Comparison of ENCODE assay signal across 8 cellular contexts in genomic region chr4:102760645-102761477, GRCh38. TPM values are rescaled to one million over a fixed set of nuclear protein-coding genes. Genes with fewer than 3 reads are reported as not detected.
DNase-seq lines count a peak whose midpoint lies in the region; ATAC-seq and TF ChIP-seq lines count a peak whose summit lies in the region.

Gene MANBA, minus strand, starts transcription at chr4:102760968. Its CDS starts 74 bp downstream, at chr4:102760894.

- no peaks in the 10 kb centered on the region for H3K36me3 Mint-ChIP-seq in activated T-helper 17 cell treated with anti-CD3 and anti-CD28 coated beads, Interleukin-2, amount 50 U/mL, for 72 hours (ENCODE audit: low read depth)
- no peaks in the 10 kb centered on the region for H3K36me3 Mint-ChIP-seq in nephron (ENCODE audit: low read depth)

- no peaks in the 10 kb centered on the region for H3K9me3 Mint-ChIP-seq in activated T-helper 17 cell treated with anti-CD3 and anti-CD28 coated beads, Interleukin-2, amount 50 U/mL, for 72 hours
- H3K9me3 Mint-ChIP-seq in nephron: no peaks in the 10 kb centered on the region

- DNase-seq in ELF-1 (ENCODE audit: low read depth, low spot score) (peak; percentile 90), GOT3 (lab: John Stamatoyannopoulos, UW) (peak; percentile 1), Kasumi-1 (lab: John Stamatoyannopoulos, UW) (peak; percentile 82 to 87), RWPE1 (ENCODE audit: low spot score) (peak; percentile 86), fibroblast of the aortic adventitia (ENCODE audit: low read depth) (peak; percentile 66)
- DNase-seq in stimulated activated naive CD8-positive, alpha-beta T cell treated with anti-CD3 and anti-CD28 coated beads, Interleukin-15, Interleukin-2, amounts not matched to agents 100 U/mL and 50 U/mL, for 24 hours: peak; percentile 89

- peaks cover 29% of the 10 kb centered on the region for H3K4me1 Mint-ChIP-seq in activated T-helper 17 cell treated with anti-CD3 and anti-CD28 coated beads, Interleukin-2, amount 50 U/mL, for 72 hours
- peaks cover 9% of the 10 kb centered on the region for H3K4me1 Mint-ChIP-seq in nephron

- H3K27ac Mint-ChIP-seq in activated T-helper 17 cell treated with anti-CD3 and anti-CD28 coated beads, Interleukin-2, amount 50 U/mL, for 72 hours: peak within 1 kb of the TSS; percentile 58
- peak within 1 kb of the TSS; percentile 61 to 85 (median 67) for H3K27ac Mint-ChIP-seq in nephron

- peak within 1 kb of the TSS; percentile 92 for H3K4me3 Mint-ChIP-seq in activated T-helper 17 cell treated with anti-CD3 and anti-CD28 coated beads, Interleukin-2, amount 50 U/mL, for 72 hours
- peak within 1 kb of the TSS; percentile 93 to 97 (median 94) for H3K4me3 Mint-ChIP-seq in nephron

- peak within 1 kb of the TSS; percentile 82 for H3K27ac ChIP-seq in RWPE1

- H3K27me3 Mint-ChIP-seq in activated T-helper 17 cell treated with anti-CD3 and anti-CD28 coated beads, Interleukin-2, amount 50 U/mL, for 72 hours: no peaks in the 10 kb centered on the region
- peaks cover 12% of the 10 kb centered on the region for H3K27me3 Mint-ChIP-seq in nephron (ENCODE audit: low read depth)

- peak within 1 kb of the TSS; percentile 96 for H3K4me3 ChIP-seq in fibroblast of the aortic adventitia (ENCODE audit: low read depth, low read length)

- CTCF ChIA-PET in RWPE1 (lab: Yijun Ruan, JAX): interaction anchor here (0.6 to 1.4 kb wide), 3 partner anchors 140 to 311 kb away, joined by 3 read pairs; no protein-coding TSS in a partner anchor

- TF ChIP-seq CTCF in RWPE1 (conservative IDR thresholded peaks at IDR 0.05; ENCODE audit: low read depth) (no peak), fibroblast of the aortic adventitia (IDR thresholded peaks at IDR 0.05; ENCODE audit: insufficient read depth, low read length) (no peak), nephron (IDR thresholded peaks at IDR 0.05; ENCODE audit: unreplicated experiment in 3 of 3) (no peak)

- POLR2A ChIA-PET in RWPE1 (lab: Yijun Ruan, JAX; ENCODE audit: low non-redundant PET): no interaction called here

- peak; percentile 97 for ATAC-seq in activated T-helper 17 cell treated with anti-CD3 and anti-CD28 coated beads, Interleukin-2, amount 50 U/mL, for 72 hours (replicated peaks)
- peak; percentile 95 for ATAC-seq in stimulated activated naive CD8-positive, alpha-beta T cell treated with anti-CD3 and anti-CD28 coated beads, Interleukin-15, Interleukin-2, amounts not matched to agents 100 U/mL and 50 U/mL, for 24 hours

RNA-seq across cellular contexts. Expression of gene MANBA, which starts in this region (rescaled TPM):
- 10 to 100 TPM in 1 of 2 donors, 1 to 10 TPM in 1; 10.0 to 13.6 TPM for total RNA-seq in activated T-helper 17 cell treated with anti-CD3 and anti-CD28 coated beads, Interleukin-2, amount 50 U/mL, for 72 hours
- 32.1 and 74.3 TPM in 2 replicates for total RNA-seq in fibroblast of the aortic adventitia (ENCODE audit: low replicate concordance)

Comparison
In these comparisons a context has a peak if more than half of its experiments do, and no peak if none do; other contexts are left out.
1. Peak in every context shown above with its lines: DNase-seq, ATAC-seq, H3K4me3 ChIP-seq and H3K27ac ChIP-seq.
2. DNase-seq: peak in every context shown above with its lines; median percentile 90 in ELF-1; 89 in stimulated activated naive CD8-positive, alpha-beta T cell treated with anti-CD3 and anti-CD28 coated beads, Interleukin-15, Interleukin-2, amounts not matched to agents 100 U/mL and 50 U/mL, for 24 hours; 86 in RWPE1; 84 in Kasumi-1; 66 in fibroblast of the aortic adventitia; 1 in GOT3.